8 cellular contexts compared by ENCODE assay signal in genomic region chr19:40804783-40805242, GRCh38. TPM values are rescaled to one million over a fixed set of nuclear protein-coding genes. Genes with fewer than 3 reads are reported as not detected.
DNase-seq lines count a peak whose midpoint lies in the region; ATAC-seq, FAIRE-seq and TF ChIP-seq lines count a peak whose summit lies in the region.

No MANE protein-coding gene starts in this region.

- H3K27ac Mint-ChIP-seq in activated CD4-positive, alpha-beta T cell treated with anti-CD3 and anti-CD28 coated beads for 36 hours = peak overlapping the region; percentile 93

- H3K27ac ChIP-seq in adrenal gland = peak overlapping the region in 3 of 5 donors; percentile 41 to 94 (median 90)
- peak overlapping the region; percentile 55 to 84 for H3K27ac ChIP-seq in thoracic aorta

- WGBS in adrenal gland, 4 donors = 38 to 51% (median 50%) methylated on average over 4 to 7 of the region's 7 CpGs
- WGBS in lower leg skin, 2 donors = 49 to 59% methylated on average over 7 of the region's 7 CpGs

- TF ChIP-seq POLR2A in adrenal gland (IDR thresholded peaks at IDR 0.05) (no peak), lower leg skin (IDR thresholded peaks at IDR 0.05) (no peak)

- peaks cover 76% of the 10 kb centered on the region for H3K4me1 Mint-ChIP-seq in activated CD4-positive, alpha-beta T cell treated with anti-CD3 and anti-CD28 coated beads for 36 hours

- H3K9me3 ChIP-seq in adrenal gland (replicated peaks in 1 of 3) = no peaks in the 10 kb centered on the region
- H3K9me3 ChIP-seq in thoracic aorta = no peaks in the 10 kb centered on the region

- H3K36me3 ChIP-seq in adrenal gland (replicated peaks in 1 of 2) (peaks cover 0 to 40% of the 10 kb centered on the region in 2 donors), thoracic aorta (peaks cover 19% of the 10 kb centered on the region)

- H3K4me3 ChIP-seq in adrenal gland (no peak overlapping the region), thoracic aorta (peak overlapping the region; percentile 12), lower leg skin (ENCODE audit: low read depth, poor library complexity, severe bottlenecking) (no peak overlapping the region)

- H3K4me1 ChIP-seq in adrenal gland (replicated peaks in 1 of 2) (peaks cover 49 to 81% of the 10 kb centered on the region in 2 donors), thoracic aorta (ENCODE audit: control insufficient read depth in 1 of 2, low read depth in 2 of 2) (peaks cover 55 to 84% of the 10 kb centered on the region in 2 donors)

- H3K27me3 ChIP-seq in adrenal gland (no peaks in the 10 kb centered on the region), thoracic aorta (replicated peaks; ENCODE audit: insufficient read depth) (no peaks in the 10 kb centered on the region)

- no peaks in the 10 kb centered on the region for H3K27me3 Mint-ChIP-seq in activated CD4-positive, alpha-beta T cell treated with anti-CD3 and anti-CD28 coated beads for 36 hours

- H3K36me3 Mint-ChIP-seq in activated CD4-positive, alpha-beta T cell treated with anti-CD3 and anti-CD28 coated beads for 36 hours (ENCODE audit: low read depth) = peaks cover 43% of the 10 kb centered on the region

- intact Hi-C loops in activated CD4-positive, alpha-beta T cell treated with anti-CD3 and anti-CD28 coated beads for 36 hours (cut with DNase I, micrococcal nuclease) = loop anchor here in 1 of 2 experiments (5.0 kb wide), 1 partner anchor 973 kb away; the partner anchor contains the start of gene DYRK1B
- intact Hi-C loops in adrenal gland (cut with DNase I) (loop anchor here (5.0 kb wide), 1 partner anchor 143 kb away; no protein-coding TSS in a partner anchor), lower leg skin (cut with DNase I; ENCODE audit: low total_unique reads) (loop anchor here (5.0 kb wide), 1 partner anchor 143 kb away; no protein-coding TSS in a partner anchor)

- DNase-seq in activated CD4-positive, alpha-beta T cell treated with anti-CD3 and anti-CD28 coated beads for 36 hours = peak; percentile 36
- DNase-seq in activated CD4-positive, alpha-beta T cell treated with anti-CD3 and anti-CD28 coated beads for 1 hour = no peak
- DNase-seq in adrenal gland = no peak
- peak; percentile 90 for DNase-seq in left lobe of liver (ENCODE audit: low spot score)
- no peak for DNase-seq in thoracic aorta (ENCODE audit: low spot score)
- no peak for DNase-seq in GM19239 (ENCODE audit: insufficient read length, low spot score)
- no peak for DNase-seq in lower leg skin (ENCODE audit: low spot score in 2 of 2)
- DNase-seq in NCI-H345 (lab: John Stamatoyannopoulos, UW) = no peak

- CTCF ChIA-PET in activated CD4-positive, alpha-beta T cell treated with anti-CD3 and anti-CD28 coated beads for 36 hours (lab: Charles Lee) = interaction anchor here (0.6 to 2.5 kb wide), 6 partner anchors 19 to 1936 kb away, joined by 3 to 10 read pairs (median 3); no protein-coding TSS in a partner anchor

- FAIRE-seq in GM19239 (lab: Jason Lieb, UNC) = no peak

- POLR2A ChIA-PET in activated CD4-positive, alpha-beta T cell treated with anti-CD3 and anti-CD28 coated beads for 36 hours (lab: Charles Lee) = interaction anchor here (1.4 kb wide), 1 partner anchor 26 kb away, joined by 4 read pairs; the partner anchor contains the start of gene RAB4B

- H3K9me3 Mint-ChIP-seq in activated CD4-positive, alpha-beta T cell treated with anti-CD3 and anti-CD28 coated beads for 36 hours (ENCODE audit: low read depth) = no peaks in the 10 kb centered on the region

- TF ChIP-seq CTCF in adrenal gland (IDR thresholded peaks at IDR 0.05) (peak in 1 of 6 experiments; percentile 2), thoracic aorta (IDR thresholded peaks at IDR 0.05) (no peak), lower leg skin (IDR thresholded peaks at IDR 0.05) (no peak)

- ATAC-seq in activated CD4-positive, alpha-beta T cell treated with anti-CD3 and anti-CD28 coated beads for 36 hours = no peak
- ATAC-seq in left lobe of liver (peak; percentile 71), thoracic aorta (ENCODE audit: insufficient number of reproducible peaks, low FRiP score, low read depth) (no peak)

- peak overlapping the region; percentile 91 for H3K4me3 Mint-ChIP-seq in activated CD4-positive, alpha-beta T cell treated with anti-CD3 and anti-CD28 coated beads for 36 hours

RNA-seq across cellular contexts. Expression of gene EGLN2, which starts 5.8 kb away (rescaled TPM):
- 10 to 100 TPM; 85.6 to 86.6 TPM for total RNA-seq in activated CD4-positive, alpha-beta T cell treated with anti-CD3 and anti-CD28 coated beads for 36 hours
- total RNA-seq in adrenal gland (100 to 1,000 TPM in 5 of 8 donors, 10 to 100 TPM in 3; 79.2 to 116 (median 104) TPM), left lobe of liver (42.2 TPM), thoracic aorta (100 to 1,000 TPM; 113 to 127 TPM), lower leg skin (10 to 100 TPM; 34.4 to 52.8 (median 45.1) TPM)
- 100 to 1,000 TPM in 1 of 3 donors, 10 to 100 TPM in 2; 53.1 to 122 (median 98.7) TPM for polyA plus RNA-seq in adrenal gland

RNA-seq across cellular contexts. Expression of gene RAB4B, which starts 26.8 kb away (rescaled TPM):
- 10 to 100 TPM; 26.4 to 33.7 TPM for total RNA-seq in activated CD4-positive, alpha-beta T cell treated with anti-CD3 and anti-CD28 coated beads for 36 hours
- 100 to 1,000 TPM in 1 of 8 donors, 10 to 100 TPM in 7; 41.4 to 105 (median 68.2) TPM for total RNA-seq in adrenal gland
- polyA plus RNA-seq in adrenal gland = 100 to 1,000 TPM in 1 of 3 donors, 10 to 100 TPM in 2; 25.8 to 135 (median 97.5) TPM
- 9.0 TPM for total RNA-seq in left lobe of liver
- 10 to 100 TPM; 37.9 to 38.2 TPM for total RNA-seq in thoracic aorta
- 10 to 100 TPM; 18.7 to 22.8 (median 19.7) TPM for total RNA-seq in lower leg skin

RNA-seq across cellular contexts. Expression of gene MIA, which starts 29.5 kb away (rescaled TPM):
- under 1 TPM in 1 of 2 experiments, not detected in 1; 0.57 TPM for total RNA-seq in activated CD4-positive, alpha-beta T cell treated with anti-CD3 and anti-CD28 coated beads for 36 hours
- 1 to 10 TPM in 2 of 8 donors, under 1 TPM in 1, not detected in 5; 0.74 to 9.2 (median 1.0) TPM for total RNA-seq in adrenal gland
- polyA plus RNA-seq in adrenal gland = 1 to 10 TPM in 2 of 3 donors, not detected in 1; 8.3 to 8.7 TPM
- total RNA-seq in left lobe of liver = 0.43 TPM
- total RNA-seq in thoracic aorta = not detected
- 10 to 100 TPM; 10.4 to 17.0 (median 12.9) TPM for total RNA-seq in lower leg skin

RNA-seq across cellular contexts. Expression of gene CYP2A6, which starts 45.4 kb away (rescaled TPM):
- not detected for total RNA-seq in activated CD4-positive, alpha-beta T cell treated with anti-CD3 and anti-CD28 coated beads for 36 hours
- total RNA-seq in adrenal gland (1 to 10 TPM in 3 of 8 donors, under 1 TPM in 4, not detected in 1; 0.18 to 2.1 (median 0.84) TPM), left lobe of liver (2,152 TPM), thoracic aorta (not detected), lower leg skin (not detected)
- 1 to 10 TPM in 1 of 3 donors, under 1 TPM in 2; 0.51 to 1.7 (median 0.57) TPM for polyA plus RNA-seq in adrenal gland

RNA-seq across cellular contexts. Expression of gene SNRPA, which starts 53.8 kb away (rescaled TPM):
- total RNA-seq in activated CD4-positive, alpha-beta T cell treated with anti-CD3 and anti-CD28 coated beads for 36 hours = 100 to 1,000 TPM; 245 to 465 TPM
- total RNA-seq in adrenal gland (10 to 100 TPM; 18.5 to 91.3 (median 57.3) TPM), left lobe of liver (23.6 TPM), thoracic aorta (100 to 1,000 TPM in 1 of 2 donors, 10 to 100 TPM in 1; 40.4 to 107 TPM), lower leg skin (10 to 100 TPM; 18.0 to 52.4 (median 44.9) TPM)
- 100 to 1,000 TPM in 2 of 3 donors, 10 to 100 TPM in 1; 92.1 to 176 (median 164) TPM for polyA plus RNA-seq in adrenal gland

Comparison
In these comparisons a context has a peak if more than half of its experiments do, and no peak if none do; other contexts are left out.
1. DNase-seq: peak in activated CD4-positive, alpha-beta T cell treated with anti-CD3 and anti-CD28 coated beads for 36 hours (single experiment) and left lobe of liver (single experiment); none in activated CD4-positive, alpha-beta T cell treated with anti-CD3 and anti-CD28 coated beads for 1 hour (single experiment), adrenal gland (0 of 7), thoracic aorta (single experiment), GM19239 (single experiment), lower leg skin (0 of 2) and NCI-H345 (single experiment).